15 cellular contexts compared by ENCODE assay signal in genomic region chr4:173446416-173446815, GRCh38. TPM values are rescaled to one million over a fixed set of nuclear protein-coding genes. Genes with fewer than 3 reads are reported as not detected.
DNase-seq lines count a peak whose midpoint lies in the region; ATAC-seq and TF ChIP-seq lines count a peak whose summit lies in the region.
"Had no signal": no experiment of that assay in that cellular context is flagged by ENCODE, and none has a peak within 500 bp of the region (broad histone marks: within the 10 kb centered on the region; RNA-seq: fewer than 3 reads in every experiment).

No MANE protein-coding gene starts in this region.

- H3K36me3 ChIP-seq in thyroid gland: no peaks in the 10 kb centered on the region
- H3K36me3 ChIP-seq in upper lobe of left lung: no peaks in the 10 kb centered on the region
- H3K36me3 ChIP-seq: gastrocnemius medialis, pancreas had no signal

- no peak overlapping the region for H3K27ac ChIP-seq in thyroid gland
- no peak overlapping the region for H3K27ac ChIP-seq in upper lobe of left lung
- H3K27ac ChIP-seq: gastrocnemius medialis, pancreas had no signal

- peaks cover 9 to 11% of the 10 kb centered on the region in 2 donors for H3K4me1 ChIP-seq in thyroid gland
- no peaks in the 10 kb centered on the region for H3K4me1 ChIP-seq in upper lobe of left lung
- H3K4me1 ChIP-seq: pancreas had no signal

- intact Hi-C loops in thyroid gland (cut with DNase I): no loop called here

- H3K4me3 ChIP-seq in thyroid gland (replicated peaks in 1 of 3) (no peak overlapping the region), upper lobe of left lung (no peak overlapping the region)
- H3K4me3 ChIP-seq: gastrocnemius medialis, pancreas had no signal

- H3K27me3 ChIP-seq in thyroid gland (no peaks in the 10 kb centered on the region), upper lobe of left lung (no peaks in the 10 kb centered on the region)
- H3K27me3 ChIP-seq: gastrocnemius medialis, pancreas had no signal

- H3K9me3 ChIP-seq in thyroid gland (no peaks in the 10 kb centered on the region), upper lobe of left lung (no peaks in the 10 kb centered on the region)
- H3K9me3 ChIP-seq: gastrocnemius medialis, pancreas had no signal

- TF ChIP-seq EP300 in upper lobe of left lung (IDR thresholded peaks at IDR 0.05): no peak

- TF ChIP-seq POLR2A in thyroid gland (IDR thresholded peaks at IDR 0.05): no peak
- no peak for TF ChIP-seq POLR2A in upper lobe of left lung (IDR thresholded peaks at IDR 0.05)

- peak; percentile 95 for ATAC-seq in GM18861 (IDR thresholded peaks at IDR 0.05; ENCODE audit: unreplicated experiment)
- peak; percentile 86 for ATAC-seq in GM21423 (IDR thresholded peaks at IDR 0.05; ENCODE audit: unreplicated experiment)
- ATAC-seq in HG03025 (IDR thresholded peaks at IDR 0.05; ENCODE audit: low FRiP score, unreplicated experiment): peak; percentile 95
- no peak for ATAC-seq in upper lobe of left lung (ENCODE audit: low FRiP score in 2 of 2)
- ATAC-seq: gastrocnemius medialis, left ventricle myocardium superior, pancreas had no signal

- DNase-seq in NAMALWA (ENCODE audit: low spot score) (peak; percentile 36), HK-2 (ENCODE audit: unreplicated experiment) (no peak), activated T-cell treated with anti-CD3 and anti-CD28 coated beads for 4 hours (no peak), thyroid gland (no peak), upper lobe of left lung (no peak)
- DNase-seq: CD4-positive, CD25-positive, alpha-beta regulatory T cell; dermis blood vessel endothelial cell; gastrocnemius medialis; left ventricle myocardium superior; pancreas; stimulated activated CD4-positive, alpha-beta T cell treated with anti-CD3 and anti-CD28 coated beads, Interleukin-1b, Interleukin-23, amount 100 ng/mL, for 48 hours; stimulated activated naive CD4-positive, alpha-beta T cell treated with Interleukin-2 at 50 U/mL for 16 hours had no signal

- WGBS in thyroid gland, 2 donors: 97% methylated on average over 1 of the region's 1 CpG
- WGBS in upper lobe of left lung, 2 donors: 91 to 93% methylated on average over 1 of the region's 1 CpG

- no peak for TF ChIP-seq CTCF in thyroid gland (IDR thresholded peaks at IDR 0.05)
- TF ChIP-seq CTCF in upper lobe of left lung (IDR thresholded peaks at IDR 0.05): no peak

RNA-seq across cellular contexts. Expression of gene SCRG1, which starts 47.5 kb away (rescaled TPM):
- total RNA-seq in thyroid gland: under 1 TPM in 2 of 4 donors, not detected in 2; 0.11 to 0.27 TPM
- under 1 TPM in 2 of 6 donors, not detected in 4; 0.09 to 0.27 TPM for total RNA-seq in upper lobe of left lung
- total RNA-seq: CD4-positive, CD25-positive, alpha-beta regulatory T cell; gastrocnemius medialis had no signal

Comparison
In these comparisons a context has a peak if more than half of its experiments do, and no peak if none do; other contexts are left out.
1. ATAC-seq: peak in GM18861 (single experiment), GM21423 (single experiment) and HG03025 (single experiment); none in upper lobe of left lung (0 of 2).